Comparison of ENCODE assay signal across 26 cellular contexts in the genomic region with DNA sequence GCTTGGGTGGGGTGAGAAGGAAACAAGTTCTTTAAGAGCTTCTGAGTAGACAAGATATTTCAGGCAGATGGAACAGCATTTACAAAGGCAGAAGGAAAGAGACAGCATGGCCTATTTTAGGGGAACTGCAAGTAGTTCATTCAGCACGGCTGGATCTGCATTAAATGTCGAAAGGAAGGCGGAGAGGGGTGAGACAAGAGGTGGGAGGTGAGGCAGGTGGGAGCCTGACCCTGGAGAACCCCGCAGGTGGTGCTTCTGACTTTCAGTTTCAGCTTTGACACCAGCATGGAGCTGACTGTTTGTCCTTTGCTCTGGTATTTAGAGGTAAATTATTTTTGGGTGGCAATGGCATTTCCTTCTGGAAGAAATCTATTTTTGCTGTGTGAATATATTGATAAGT.
"Had no signal": no experiment of that assay in that cellular context is flagged by ENCODE, and none has a peak within 500 bp of the region (broad histone marks: within the 10 kb centered on the region; RNA-seq: fewer than 3 reads in every experiment).

No MANE protein-coding gene starts in this region.

- H3K27me3 Mint-ChIP-seq: activated B cell treated with CpG ODN at 0.5 μM for 24 hours; dendritic cell treated with granulocyte-macrophage colony-stimulating factor and Interleukin-4, amounts not matched to agents 40 ng/mL and 50 ng/mL, for 4 days had no signal

- H3K36me3 Mint-ChIP-seq: activated naive CD8-positive, alpha-beta T cell had no signal

- H3K36me3 ChIP-seq: brain microvascular endothelial cell, WERI-Rb-1 had no signal

- H3K4me3 Mint-ChIP-seq: activated B cell treated with CpG ODN at 0.5 μM for 24 hours; activated CD8-positive, alpha-beta T cell treated with anti-CD3 and anti-CD28 coated beads for 36 hours; activated naive CD8-positive, alpha-beta T cell; activated T-cell treated with anti-CD3 and anti-CD28 coated beads, Interleukin-2, amount 50 U/mL, for 4 hours; activated T-helper 17 cell treated with anti-CD3 and anti-CD28 coated beads, Interleukin-2, amount 50 U/mL, for 72 hours; central memory CD8-positive, alpha-beta T cell; dendritic cell treated with granulocyte-macrophage colony-stimulating factor and Interleukin-4, amounts not matched to agents 40 ng/mL and 50 ng/mL, for 4 days; endodermal cell; T-helper 17 cell; T-helper 2 cell treated with Interferon-gamma antibody and Interleukin-4, amounts not matched to agents 5 μg/mL and 100 μg/mL, for 36 hours had no signal

- H3K27ac Mint-ChIP-seq: activated B cell treated with CpG ODN at 0.5 μM for 24 hours; activated CD8-positive, alpha-beta T cell treated with anti-CD3 and anti-CD28 coated beads for 36 hours; activated naive CD8-positive, alpha-beta T cell; activated T-helper 17 cell treated with anti-CD3 and anti-CD28 coated beads, Interleukin-2, amount 50 U/mL, for 72 hours; dendritic cell treated with granulocyte-macrophage colony-stimulating factor and Interleukin-4, amounts not matched to agents 40 ng/mL and 50 ng/mL, for 4 days; endodermal cell; T-helper 17 cell; T-helper 2 cell treated with Interferon-gamma antibody and Interleukin-4, amounts not matched to agents 5 μg/mL and 100 μg/mL, for 36 hours had no signal

- H3K27me3 ChIP-seq: brain microvascular endothelial cell had no signal

- H3K9me3 Mint-ChIP-seq: central memory CD8-positive, alpha-beta T cell; dendritic cell treated with granulocyte-macrophage colony-stimulating factor and Interleukin-4, amounts not matched to agents 40 ng/mL and 50 ng/mL, for 4 days; endodermal cell had no signal

- H3K4me1 Mint-ChIP-seq: activated B cell treated with CpG ODN at 0.5 μM for 24 hours; activated T-helper 17 cell treated with anti-CD3 and anti-CD28 coated beads, Interleukin-2, amount 50 U/mL, for 72 hours; central memory CD8-positive, alpha-beta T cell; T-helper 17 cell had no signal

- H3K27ac ChIP-seq: brain microvascular endothelial cell, coronary artery, dorsolateral prefrontal cortex, WERI-Rb-1 had no signal

- H3K4me3 ChIP-seq: coronary artery, dorsolateral prefrontal cortex had no signal

- DNase-seq: activated B cell treated with CpG ODN at 0.5 μM for 24 hours; activated CD4-positive, alpha-beta T cell treated with anti-CD3 and anti-CD28 coated beads for 48 hours; activated CD4-positive, alpha-beta T cell treated with anti-CD3 and anti-CD28 coated beads, Interleukin-2, amount 50 U/mL, for 1 hour; activated CD4-positive, alpha-beta T cell treated with anti-CD3 and anti-CD28 coated beads, Interleukin-2, amount 50 U/mL, for 48 hours; activated CD8-positive, alpha-beta memory T cell treated with anti-CD3 and anti-CD28 coated beads for 24 hours; activated CD8-positive, alpha-beta T cell treated with anti-CD3 and anti-CD28 coated beads for 36 hours; activated effector memory CD4-positive, alpha-beta T cell treated with Interleukin-2 at 50 U/mL for 16 hours; activated gamma-delta T cell treated with Interleukin-2 at 50 U/mL for 16 hours; activated naive CD4-positive, alpha-beta T cell treated with anti-CD3 and anti-CD28 coated beads, Interleukin-2, amount 50 U/mL, for 16 hours; activated naive CD4-positive, alpha-beta T cell treated with Interleukin-2 at 50 U/mL for 16 hours; activated T-cell treated with anti-CD3 and anti-CD28 coated beads, Interleukin-2, amount 50 U/mL, for 4 hours; amniotic stem cell; brain microvascular endothelial cell; dorsolateral prefrontal cortex; effector memory CD4-positive, alpha-beta T cell; endodermal cell; foreskin fibroblast; T-helper 17 cell; T1000; WERI-Rb-1 had no signal
